Comparison of ENCODE assay signal across 11 cellular contexts in genomic region chr3:179921500-179921899, GRCh38.
DNase-seq lines count a peak whose midpoint lies in the region; ATAC-seq, FAIRE-seq and TF ChIP-seq lines count a peak whose summit lies in the region.
"Had no signal": no experiment of that assay in that cellular context is flagged by ENCODE, and none has a peak within 500 bp of the region (broad histone marks: within the 10 kb centered on the region; RNA-seq: fewer than 3 reads in every experiment).

No MANE protein-coding gene starts in this region.

- H3K9me3 ChIP-seq in testis (no peaks in the 10 kb centered on the region), HepG2 (ENCODE audit: low read length) (no peaks in the 10 kb centered on the region)

- H3K27ac ChIP-seq in testis (no peak overlapping the region), HepG2 (ENCODE audit: extremely low read length, insufficient read depth, low read length) (no peak overlapping the region)

- CTCF ChIA-PET in HepG2 (lab: Yijun Ruan, JAX; ENCODE audit: low intra/inter-chr PET ratio, low total read pairs): no interaction called here

- TF ChIP-seq CTCF in testis (IDR thresholded peaks at IDR 0.05): no peak
- TF ChIP-seq CTCF in HepG2 (CRISPR knock-in tag; IDR thresholded peaks at IDR 0.05): no peak

- in situ Hi-C loops in HepG2 (cut with HindIII; ENCODE audit: extremely low pct_ligation_motif_present, low pct_unique_long_range_greater_than_20kb): loop anchor here (10.0 kb wide), 1 partner anchor 673 kb away; no protein-coding TSS in a partner anchor

- H2AFZ ChIP-seq in HepG2 (ENCODE audit: low read length): no peak overlapping the region

- no peaks in the 10 kb centered on the region for H4K20me1 ChIP-seq in HepG2 (ENCODE audit: insufficient read depth, low read length)

- no peak for FAIRE-seq in HepG2 (lab: Jason Lieb, UNC)

- BruUV-seq in HepG2 (replicated peaks; lab: Mats Ljungman, UMichigan): no TSS peak

- H3K4me2 ChIP-seq in HepG2 (ENCODE audit: low read depth, low read length): no peak overlapping the region

- H3K27me3 ChIP-seq in testis: no peaks in the 10 kb centered on the region
- no peaks in the 10 kb centered on the region for H3K27me3 ChIP-seq in HepG2 (ENCODE audit: control insufficient read depth in 1 of 2, insufficient read depth in 2 of 2, low read length in 2 of 2)

- 52 to 54% methylated on average over 4 of the region's 4 CpGs for WGBS in testis, 2 donors
- 12% methylated on average over 4 of the region's 4 CpGs for WGBS in HepG2 (ENCODE audit: low lambda C conversion rate)

- H3K36me3 ChIP-seq in testis (ENCODE audit: low read depth, missing control alignments) (no peaks in the 10 kb centered on the region), HepG2 (replicated peaks in 1 of 2; ENCODE audit: control insufficient read depth in 1 of 2, insufficient read depth in 2 of 2, low read length in 2 of 2) (no peaks in the 10 kb centered on the region)

- intact Hi-C loops in testis (cut with DNase I; ENCODE audit: low total_unique reads) (no loop called here), HepG2 (cut with micrococcal nuclease; ENCODE audit: unreplicated experiment) (loop anchor here (10.0 kb wide), 1 partner anchor 163 kb away; no protein-coding TSS in a partner anchor)

- H3K9ac ChIP-seq in HepG2 (ENCODE audit: insufficient read depth, low read depth, low read length): no peak overlapping the region

- H3K4me1 ChIP-seq in testis (no peaks in the 10 kb centered on the region), HepG2 (ENCODE audit: insufficient read depth, low read length) (no peaks in the 10 kb centered on the region)

- TF ChIP-seq EP300 in HepG2 (IDR thresholded peaks at IDR 0.05; ENCODE audit: low read depth in 2 of 2, low read length in 2 of 2): no peak
- TF ChIP-seq EP300 in HepG2 (CRISPR knock-in tag; IDR thresholded peaks at IDR 0.05; ENCODE audit: borderline replicate concordance): no peak

- POLR2A ChIA-PET in HepG2 (lab: Yijun Ruan, JAX): no interaction called here

- peak; percentile 97 for ATAC-seq in GM18508 (IDR thresholded peaks at IDR 0.05; ENCODE audit: insufficient read depth, unreplicated experiment)
- peak; percentile 99 for ATAC-seq in GM21360 (IDR thresholded peaks at IDR 0.05; ENCODE audit: unreplicated experiment)
- ATAC-seq in HG03060 (IDR thresholded peaks at IDR 0.05; ENCODE audit: low read depth, unreplicated experiment): peak; percentile 97
- ATAC-seq in HepG2: no peak

- no peak for DNase-seq in testis
- DNase-seq in SIG-M5 treated with dmso at 0.1 percent for 504 hours (lab: John Stamatoyannopoulos, UW; ENCODE audit: unreplicated experiment): no peak
- no peak for DNase-seq in HepG2 (ENCODE audit: low spot score)
- no peak for DNase-seq in GF-D8 (lab: John Stamatoyannopoulos, UW)
- DNase-seq: activated effector memory CD4-positive, alpha-beta T cell treated with Interleukin-2 at 50 U/mL for 16 hours; DMS 273 treated with DMSO at 0.1 percent for 48 hours; stimulated activated CD4-positive, alpha-beta T cell treated with anti-CD3 and anti-CD28 coated beads, Interleukin-4, amount 100 ng/mL, for 24 hours had no signal

- H3K4me3 ChIP-seq in testis: no peak overlapping the region
- H3K4me3 ChIP-seq in HepG2 (replicated peaks in 1 of 3; ENCODE audit: insufficient read depth in 1 of 3, low read depth in 2 of 3, low read length in 3 of 3): no peak overlapping the region

- TF ChIP-seq POLR2A in testis (IDR thresholded peaks at IDR 0.05) (no peak), HepG2 (IDR thresholded peaks at IDR 0.05; ENCODE audit: insufficient read depth in 1 of 2, low read depth in 2 of 2, low read length in 2 of 2) (no peak)

- H3K79me2 ChIP-seq in HepG2 (ENCODE audit: insufficient read depth, low read length): no peaks in the 10 kb centered on the region

- TF ChIP-seq RAD21 in HepG2 (CRISPR knock-in tag; IDR thresholded peaks at IDR 0.05): no peak

TF ChIP-seq in PFSK-1, 5 proteins besides CTCF, POLR2A, EP300 and RAD21:
- TF ChIP-seq FOXP2 (optimal IDR thresholded peaks at IDR 0.05; ENCODE audit: borderline replicate concordance, extremely low read depth, extremely low read length, insufficient read depth) (peak; percentile 32), SIN3A (IDR thresholded peaks at IDR 0.05; ENCODE audit: borderline replicate concordance, insufficient read depth, low read length) (no peak), REST (IDR thresholded peaks at IDR 0.05; ENCODE audit: insufficient read depth in 1 of 2, low read depth in 2 of 2, low read length in 2 of 2) (peak in 1 of 2 experiments; percentile 36; a peak in 1 of 4 replicates)

TF ChIP-seq in HepG2, 621 proteins besides CTCF, POLR2A, EP300 and RAD21:
- TF ChIP-seq SAP130 (CRISPR knock-in tag; IDR thresholded peaks at IDR 0.05; ENCODE audit: low read depth) (no peak), CBX1 (IDR thresholded peaks at IDR 0.05; ENCODE audit: low read depth) (no peak), ZNF547 (CRISPR knock-in tag; IDR thresholded peaks at IDR 0.05) (no peak), SRSF9 (IDR thresholded peaks at IDR 0.05; ENCODE audit: borderline replicate concordance, insufficient read depth, low read depth, low read length, poor library complexity, severe bottlenecking) (no peak)
